9 cellular contexts compared by ENCODE assay signal in the genomic region with DNA sequence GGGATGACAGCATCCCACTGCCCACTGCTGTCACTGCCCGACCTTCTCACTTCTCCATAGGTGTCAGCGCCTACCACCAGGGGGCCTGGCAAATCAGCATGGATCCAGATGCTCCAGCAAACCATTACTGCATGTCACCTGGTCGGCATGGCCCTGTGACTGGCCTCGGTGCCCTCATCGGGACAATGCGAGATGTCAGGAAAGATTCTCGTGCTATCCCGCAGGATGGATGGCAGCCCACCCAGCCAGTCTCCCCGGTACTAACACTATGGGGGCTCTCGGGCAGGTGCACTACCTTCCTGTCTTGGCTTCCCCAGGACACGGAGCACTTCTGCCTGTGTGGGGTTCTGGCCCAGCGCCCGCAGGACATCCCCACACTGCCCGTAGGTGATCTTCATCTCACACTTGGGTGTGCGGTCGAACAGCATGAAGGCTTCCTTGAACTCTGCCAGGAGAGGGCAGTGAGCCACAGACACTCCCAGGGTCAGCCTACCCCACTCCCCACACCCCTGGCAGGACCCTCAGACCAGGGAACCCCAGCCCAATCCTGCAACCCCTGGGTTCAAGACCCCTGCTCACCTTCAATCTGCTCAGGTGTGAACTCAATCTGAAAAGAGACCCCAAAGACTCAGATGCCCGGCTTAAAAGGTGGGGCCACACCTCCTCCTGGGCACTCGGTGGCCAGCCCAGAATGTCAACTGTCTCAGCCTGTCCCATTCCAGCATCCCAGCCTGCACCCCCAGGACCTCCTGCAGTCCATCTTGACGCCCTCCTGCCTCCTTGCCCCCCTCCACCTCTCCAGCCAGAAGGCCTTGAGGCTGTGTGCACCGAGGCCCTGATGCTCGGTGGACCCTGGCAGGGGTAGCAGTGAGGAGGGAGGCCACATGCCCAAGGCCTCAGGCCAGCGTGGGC. TPM values are rescaled to one million over a fixed set of nuclear protein-coding genes. Genes with fewer than 3 reads are reported as not detected.
DNase-seq lines count a peak whose midpoint lies in the region; ATAC-seq and TF ChIP-seq lines count a peak whose summit lies in the region.
"Had no signal": no experiment of that assay in that cellular context is flagged by ENCODE, and none has a peak within 500 bp of the region (broad histone marks: within the 10 kb centered on the region; RNA-seq: fewer than 3 reads in every experiment).

No MANE protein-coding gene starts in this region.

- no peaks in the 10 kb centered on the region for H3K27me3 ChIP-seq in naive thymus-derived CD4-positive, alpha-beta T cell (ENCODE audit: control insufficient read depth in 2 of 2, insufficient read depth in 2 of 2, low read length in 2 of 2)

- H3K27ac ChIP-seq in C4-2B, result no peak overlapping the region
- no peak overlapping the region for H3K27ac ChIP-seq in naive thymus-derived CD4-positive, alpha-beta T cell (ENCODE audit: low read depth, low read length)

- POLR2A ChIA-PET in naive thymus-derived CD4-positive, alpha-beta T cell (lab: Charles Lee), result no interaction called here

- intact Hi-C loops in naive thymus-derived CD4-positive, alpha-beta T cell (cut with micrococcal nuclease), result no loop called here

- CTCF ChIA-PET in naive thymus-derived CD4-positive, alpha-beta T cell (lab: Charles Lee), result interaction anchor here (0.7 to 1.3 kb wide), 3 partner anchors 13 to 134 kb away, joined by 3 to 5 read pairs (median 3); no protein-coding TSS in a partner anchor

- TF ChIP-seq CTCF in C4-2B (conservative IDR thresholded peaks at IDR 0.05) (peak; percentile 57), HFF-Myc (IDR thresholded peaks at IDR 0.05; ENCODE audit: low read depth, low read length, missing control alignments) (peak; percentile 63)

- peaks cover 5% of the 10 kb centered on the region for H3K27me3 Mint-ChIP-seq in activated naive CD8-positive, alpha-beta T cell treated with anti-CD3 and anti-CD28 coated beads, Interleukin-2, amount 50 U/mL, for 24 hours
- peaks cover 0 to 15% (median 2%) of the 10 kb centered on the region in 5 donors for H3K27me3 Mint-ChIP-seq in naive thymus-derived CD4-positive, alpha-beta T cell

- H3K36me3 Mint-ChIP-seq in activated naive CD8-positive, alpha-beta T cell treated with anti-CD3 and anti-CD28 coated beads, Interleukin-2, amount 50 U/mL, for 24 hours (ENCODE audit: low read depth), result no peaks in the 10 kb centered on the region
- H3K36me3 Mint-ChIP-seq in naive thymus-derived CD4-positive, alpha-beta T cell, result no peaks in the 10 kb centered on the region

- H3K4me3 Mint-ChIP-seq in activated naive CD8-positive, alpha-beta T cell treated with anti-CD3 and anti-CD28 coated beads, Interleukin-2, amount 50 U/mL, for 24 hours, result no peak overlapping the region
- no peak overlapping the region for H3K4me3 Mint-ChIP-seq in naive thymus-derived CD4-positive, alpha-beta T cell

- H3K9me3 ChIP-seq in naive thymus-derived CD4-positive, alpha-beta T cell (ENCODE audit: control insufficient read depth in 2 of 3, low read length in 3 of 3), result no peaks in the 10 kb centered on the region

- no peaks in the 10 kb centered on the region for H3K4me1 ChIP-seq in naive thymus-derived CD4-positive, alpha-beta T cell (ENCODE audit: control insufficient read depth in 2 of 2, insufficient read depth in 2 of 2, low read length in 2 of 2)

- no peak for DNase-seq in HFF-Myc (ENCODE audit: extremely low read depth, low read depth)
- peak; percentile 25 for DNase-seq in activated naive CD8-positive, alpha-beta T cell treated with anti-CD3 and anti-CD28 coated beads, Interleukin-2, amount 50 U/mL, for 24 hours
- DNase-seq in lung microvascular endothelial cell (ENCODE audit: low read depth in 2 of 2), result peak; percentile 28 to 63
- DNase-seq in naive thymus-derived CD4-positive, alpha-beta T cell, result no peak
- no peak for DNase-seq in SIG-M5 (lab: John Stamatoyannopoulos, UW)

- no peak overlapping the region for H3K27ac Mint-ChIP-seq in activated naive CD8-positive, alpha-beta T cell treated with anti-CD3 and anti-CD28 coated beads, Interleukin-2, amount 50 U/mL, for 24 hours
- no peak overlapping the region for H3K27ac Mint-ChIP-seq in naive thymus-derived CD4-positive, alpha-beta T cell

- H3K36me3 ChIP-seq in naive thymus-derived CD4-positive, alpha-beta T cell (ENCODE audit: control insufficient read depth in 2 of 3, insufficient read depth in 3 of 3, low read length in 3 of 3), result no peaks in the 10 kb centered on the region

- H3K4me3 ChIP-seq in HFF-Myc (replicated peaks; ENCODE audit: low read depth, low read length), result no peak overlapping the region
- H3K4me3 ChIP-seq in naive thymus-derived CD4-positive, alpha-beta T cell (ENCODE audit: low read length), result no peak overlapping the region

- H3K9me3 Mint-ChIP-seq in activated naive CD8-positive, alpha-beta T cell treated with anti-CD3 and anti-CD28 coated beads, Interleukin-2, amount 50 U/mL, for 24 hours, result no peaks in the 10 kb centered on the region
- H3K9me3 Mint-ChIP-seq in naive thymus-derived CD4-positive, alpha-beta T cell, result no peaks in the 10 kb centered on the region

- no peaks in the 10 kb centered on the region for H3K4me1 Mint-ChIP-seq in activated naive CD8-positive, alpha-beta T cell treated with anti-CD3 and anti-CD28 coated beads, Interleukin-2, amount 50 U/mL, for 24 hours
- peaks cover 0 to 5% (median 0%) of the 10 kb centered on the region in 7 donors for H3K4me1 Mint-ChIP-seq in naive thymus-derived CD4-positive, alpha-beta T cell

- peak; percentile 42 for ATAC-seq in activated naive CD8-positive, alpha-beta T cell treated with anti-CD3 and anti-CD28 coated beads, Interleukin-2, amount 50 U/mL, for 24 hours
- ATAC-seq in GM21381 (IDR thresholded peaks at IDR 0.05; ENCODE audit: unreplicated experiment) (no peak), HG03280 (IDR thresholded peaks at IDR 0.05; ENCODE audit: unreplicated experiment) (no peak)
- no peak for ATAC-seq in naive thymus-derived CD4-positive, alpha-beta T cell

RNA-seq across cellular contexts. Expression of a gene that starts 2.6 kb away (rescaled TPM):
- total RNA-seq in lung microvascular endothelial cell, result not detected in 2 replicates
- not detected for total RNA-seq in naive thymus-derived CD4-positive, alpha-beta T cell
- polyA plus RNA-seq in naive thymus-derived CD4-positive, alpha-beta T cell, result not detected

RNA-seq across cellular contexts. Expression of a gene that starts 16.9 kb away (rescaled TPM):
- total RNA-seq in lung microvascular endothelial cell, result under 0.01 TPM in 1 of 2 replicates, not detected in the other
- not detected for total RNA-seq in naive thymus-derived CD4-positive, alpha-beta T cell
- not detected for polyA plus RNA-seq in naive thymus-derived CD4-positive, alpha-beta T cell
- polyA plus RNA-seq: neural cell had no signal

Comparison
In these comparisons a context has a peak if more than half of its experiments do, and no peak if none do; other contexts are left out.
1. DNase-seq: peak in activated naive CD8-positive, alpha-beta T cell treated with anti-CD3 and anti-CD28 coated beads, Interleukin-2, amount 50 U/mL, for 24 hours (single experiment) and lung microvascular endothelial cell (2 of 2); none in HFF-Myc (single experiment), naive thymus-derived CD4-positive, alpha-beta T cell (0 of 9) and SIG-M5 (single experiment).